ENCODE assay signal across 9 cellular contexts in genomic region chr13:98909016-98909415, GRCh38.
A peak's percentile ranks its signal among the peaks of the same experiment; 100 is the strongest.
DNase-seq lines count a peak whose midpoint lies in the region; ATAC-seq and TF ChIP-seq lines count a peak whose summit lies in the region.
"Had no signal": no experiment of that assay in that cellular context is flagged by ENCODE, and none has a peak within 500 bp of the region (broad histone marks: within the 10 kb centered on the region; RNA-seq: fewer than 3 reads in every experiment).

No MANE protein-coding gene starts in this region.

- no peak for TF ChIP-seq EP300 in esophagus muscularis mucosa (IDR thresholded peaks at IDR 0.05)

- DNase-seq in HPDE6-E6E7 (ENCODE audit: extremely low spot score), result peak; percentile 57
- peak; percentile 59 for DNase-seq in activated CD4-positive, alpha-beta memory T cell treated with anti-CD3 and anti-CD28 coated beads for 36 hours
- peak; percentile 92 for DNase-seq in epithelial cell of esophagus (ENCODE audit: low read depth)
- peak; percentile 31 for DNase-seq in stimulated activated CD4-positive, alpha-beta T cell treated with anti-CD3 and anti-CD28 coated beads, Interleukin-1b, Interleukin-23, amount 100 ng/mL, for 48 hours
- no peak for DNase-seq in MV-4-11 (lab: John Stamatoyannopoulos, UW)
- no peak for DNase-seq in esophagus muscularis mucosa (ENCODE audit: extremely low spot score)
- no peak for DNase-seq in occipital lobe (lab: John Stamatoyannopoulos, UW)

- H3K27ac ChIP-seq in esophagus muscularis mucosa (replicated peaks in 1 of 4), result peak overlapping the region in 1 of 4 donors; percentile 18

- TF ChIP-seq POLR2A in esophagus muscularis mucosa (IDR thresholded peaks at IDR 0.05; ENCODE audit: low read depth), result no peak

- no peaks in the 10 kb centered on the region for H3K27me3 ChIP-seq in esophagus muscularis mucosa

- H3K9me3 Mint-ChIP-seq in activated CD4-positive, alpha-beta memory T cell treated with anti-CD3 and anti-CD28 coated beads for 36 hours, result no peaks in the 10 kb centered on the region
- H3K9me3 Mint-ChIP-seq: natural killer cell treated with Interleukin-12 subunit alpha and Interleukin-12 subunit beta and Interleukin-15 and Interleukin-18, amount 100 ng/mL, for 72 hours had no signal

- POLR2A ChIA-PET in activated CD4-positive, alpha-beta memory T cell treated with anti-CD3 and anti-CD28 coated beads for 36 hours (lab: Charles Lee), result interaction anchor here (0.7 kb wide), 1 partner anchor 11 kb away, joined by 3 read pairs; no protein-coding TSS in a partner anchor

- H3K4me3 ChIP-seq in epithelial cell of esophagus (ENCODE audit: low read length), result no peak overlapping the region
- no peak overlapping the region for H3K4me3 ChIP-seq in esophagus muscularis mucosa

- no peak for ATAC-seq in GM21423 (IDR thresholded peaks at IDR 0.05; ENCODE audit: unreplicated experiment)
- ATAC-seq: natural killer cell treated with Interleukin-12 subunit alpha and Interleukin-12 subunit beta and Interleukin-15 and Interleukin-18, amount 100 ng/mL, for 72 hours had no signal

- peaks cover 15% of the 10 kb centered on the region for H3K36me3 Mint-ChIP-seq in activated CD4-positive, alpha-beta memory T cell treated with anti-CD3 and anti-CD28 coated beads for 36 hours

- H3K27ac Mint-ChIP-seq in activated CD4-positive, alpha-beta memory T cell treated with anti-CD3 and anti-CD28 coated beads for 36 hours, result peak overlapping the region; percentile 94

- no peaks in the 10 kb centered on the region for H3K27me3 Mint-ChIP-seq in activated CD4-positive, alpha-beta memory T cell treated with anti-CD3 and anti-CD28 coated beads for 36 hours
- H3K27me3 Mint-ChIP-seq: natural killer cell treated with Interleukin-12 subunit alpha and Interleukin-12 subunit beta and Interleukin-15 and Interleukin-18, amount 100 ng/mL, for 72 hours had no signal

- H3K9me3 ChIP-seq in esophagus muscularis mucosa, result no peaks in the 10 kb centered on the region

- H3K4me1 Mint-ChIP-seq in activated CD4-positive, alpha-beta memory T cell treated with anti-CD3 and anti-CD28 coated beads for 36 hours (ENCODE audit: low read depth), result peaks cover 68% of the 10 kb centered on the region

- CTCF ChIA-PET in activated CD4-positive, alpha-beta memory T cell treated with anti-CD3 and anti-CD28 coated beads for 36 hours (lab: Charles Lee), result interaction anchor here (1.2 kb wide), 1 partner anchor 125 kb away, joined by 4 read pairs; no protein-coding TSS in a partner anchor

- WGBS in esophagus muscularis mucosa, result 86% methylated on average over 3 of the region's 3 CpGs

- peaks cover 8 to 21% (median 11%) of the 10 kb centered on the region in 4 donors for H3K4me1 ChIP-seq in esophagus muscularis mucosa

- peaks cover 0 to 34% (median 11%) of the 10 kb centered on the region in 4 donors for H3K36me3 ChIP-seq in esophagus muscularis mucosa

- H3K4me3 Mint-ChIP-seq in activated CD4-positive, alpha-beta memory T cell treated with anti-CD3 and anti-CD28 coated beads for 36 hours, result no peak overlapping the region
- H3K4me3 Mint-ChIP-seq: natural killer cell treated with Interleukin-12 subunit alpha and Interleukin-12 subunit beta and Interleukin-15 and Interleukin-18, amount 100 ng/mL, for 72 hours had no signal

- TF ChIP-seq CTCF in epithelial cell of esophagus (IDR thresholded peaks at IDR 0.05; ENCODE audit: insufficient read depth, low read depth, low read length, missing control alignments), result no peak
- TF ChIP-seq CTCF in esophagus muscularis mucosa (IDR thresholded peaks at IDR 0.05), result no peak

- intact Hi-C loops in activated CD4-positive, alpha-beta memory T cell treated with anti-CD3 and anti-CD28 coated beads for 36 hours (cut with micrococcal nuclease), result loop anchor here (1.0 kb wide), 1 partner anchor 19 kb away; no protein-coding TSS in a partner anchor
- intact Hi-C loops in esophagus muscularis mucosa (cut with DNase I), result no loop called here

Comparison
In these comparisons a context has a peak if more than half of its experiments do, and no peak if none do; other contexts are left out.
1. DNase-seq: peak in HPDE6-E6E7 (single experiment), activated CD4-positive, alpha-beta memory T cell treated with anti-CD3 and anti-CD28 coated beads for 36 hours (single experiment), epithelial cell of esophagus (single experiment) and stimulated activated CD4-positive, alpha-beta T cell treated with anti-CD3 and anti-CD28 coated beads, Interleukin-1b, Interleukin-23, amount 100 ng/mL, for 48 hours (single experiment); none in MV-4-11 (single experiment), esophagus muscularis mucosa (single experiment) and occipital lobe (single experiment).